Comparison of ENCODE assay signal across 19 cellular contexts in genomic region chr7:44568771-44569560, GRCh38. TPM values are rescaled to one million over a fixed set of nuclear protein-coding genes. Genes with fewer than 3 reads are reported as not detected.
DNase-seq lines count a peak whose midpoint lies in the region; ATAC-seq, FAIRE-seq and TF ChIP-seq lines count a peak whose summit lies in the region.
"Had no signal": no experiment of that assay in that cellular context is flagged by ENCODE, and none has a peak within 500 bp of the region (broad histone marks: within the 10 kb centered on the region; RNA-seq: fewer than 3 reads in every experiment).

No MANE protein-coding gene starts in this region.

- no peak overlapping the region for H3K9ac ChIP-seq in HepG2 (ENCODE audit: insufficient read depth, low read depth, low read length)
- no peak overlapping the region for H3K9ac ChIP-seq in endodermal cell (ENCODE audit: extremely low read depth, low read length, poor library complexity, severe bottlenecking)
- H3K9ac ChIP-seq: KMS-11 had no signal

- no peak overlapping the region for H3K4me3 Mint-ChIP-seq in endodermal cell
- no peak overlapping the region for H3K4me3 Mint-ChIP-seq in stimulated activated naive CD8-positive, alpha-beta T cell treated with anti-CD3 and anti-CD28 coated beads, Interleukin-15, amount 100 ng/mL, for 72 hours
- H3K4me3 Mint-ChIP-seq: GM23338 had no signal

- 96% methylated on average over 16 of the region's 17 CpGs for WGBS in HepG2 (ENCODE audit: low lambda C conversion rate)
- 74% methylated on average over 8 of the region's 17 CpGs for WGBS in right lobe of liver (ENCODE audit: insufficient coverage, low coverage, low lambda C conversion rate, missing lambda C conversion rate)
- 94 to 99% methylated on average over 9 to 17 of the region's 17 CpGs for WGBS in endodermal cell (ENCODE audit: insufficient coverage in 1 of 2, insufficient read length in 1 of 2), 2 experiments

- peaks cover 26% of the 10 kb centered on the region for H3K79me2 ChIP-seq in HepG2 (ENCODE audit: insufficient read depth, low read length)

- H3K9me3 ChIP-seq in HepG2 (ENCODE audit: low read length), result no peaks in the 10 kb centered on the region
- no peaks in the 10 kb centered on the region for H3K9me3 ChIP-seq in right lobe of liver
- H3K9me3 ChIP-seq in endodermal cell (ENCODE audit: control insufficient read depth, low read length), result no peaks in the 10 kb centered on the region
- H3K9me3 ChIP-seq in BE2C, result no peaks in the 10 kb centered on the region
- H3K9me3 ChIP-seq: Peyer's patch had no signal

- ATAC-seq in HepG2, result no peak
- no peak for ATAC-seq in right lobe of liver
- ATAC-seq in stimulated activated naive CD8-positive, alpha-beta T cell treated with anti-CD3 and anti-CD28 coated beads, Interleukin-15, amount 100 ng/mL, for 72 hours, result no peak
- ATAC-seq: GM23338 had no signal

- DNase-seq in HepG2 (ENCODE audit: low spot score) (no peak), right lobe of liver (no peak), endodermal cell (peak; percentile 30), BE2C (no peak), HUDEP-2 (lab: John Stamatoyannopoulos, UW; ENCODE audit: unreplicated experiment in 76 of 76) (no peak)
- DNase-seq in stimulated activated naive CD8-positive, alpha-beta T cell treated with anti-CD3 and anti-CD28 coated beads, Interleukin-15, amount 100 ng/mL, for 72 hours, result no peak
- DNase-seq in activated CD4-positive, alpha-beta T cell treated with anti-CD3 and anti-CD28 coated beads, Interleukin-2, amount 50 U/mL, for 4 hours, result no peak
- DNase-seq: NCI-H1092, NCI-H187, NCI-H2171, NCI-H446 treated with DMSO at 0.1 percent for 48 hours, NCI-H774, Peyer's patch, SHP77 had no signal

- H3K4me2 ChIP-seq in HepG2 (ENCODE audit: low read depth, low read length), result no peak overlapping the region
- H3K4me2 ChIP-seq: GM23338, KMS-11 had no signal

- H3K4me1 Mint-ChIP-seq in endodermal cell, result peaks cover 9% of the 10 kb centered on the region
- peaks cover 58% of the 10 kb centered on the region for H3K4me1 Mint-ChIP-seq in stimulated activated naive CD8-positive, alpha-beta T cell treated with anti-CD3 and anti-CD28 coated beads, Interleukin-15, amount 100 ng/mL, for 72 hours

- no peaks in the 10 kb centered on the region for H3K27me3 Mint-ChIP-seq in endodermal cell (ENCODE audit: insufficient read depth)
- H3K27me3 Mint-ChIP-seq in stimulated activated naive CD8-positive, alpha-beta T cell treated with anti-CD3 and anti-CD28 coated beads, Interleukin-15, amount 100 ng/mL, for 72 hours, result no peaks in the 10 kb centered on the region

- H3K4me1 ChIP-seq in HepG2 (ENCODE audit: insufficient read depth, low read length) (peaks cover 26% of the 10 kb centered on the region), right lobe of liver (peaks cover 2 to 15% (median 6%) of the 10 kb centered on the region in 4 donors), endodermal cell (ENCODE audit: control insufficient read depth, insufficient read depth, low read length) (no peaks in the 10 kb centered on the region), BE2C (no peaks in the 10 kb centered on the region)

- CTCF ChIA-PET in HepG2 (lab: Yijun Ruan, JAX; ENCODE audit: low intra/inter-chr PET ratio, low total read pairs), result no interaction called here

- in situ Hi-C loops in HepG2 (cut with HindIII; ENCODE audit: extremely low pct_ligation_motif_present, low pct_unique_long_range_greater_than_20kb), result no loop called here

- H3K4me3 ChIP-seq in HepG2 (replicated peaks in 1 of 3; ENCODE audit: insufficient read depth in 1 of 3, low read depth in 2 of 3, low read length in 3 of 3) (no peak overlapping the region), right lobe of liver (no peak overlapping the region), endodermal cell (ENCODE audit: low read length) (no peak overlapping the region), BE2C (ENCODE audit: low read depth, low read length) (no peak overlapping the region)
- H3K4me3 ChIP-seq: GM23338, Peyer's patch had no signal

- no peak overlapping the region for H2AFZ ChIP-seq in HepG2 (ENCODE audit: low read length)
- H2AFZ ChIP-seq: GM23338 had no signal

- intact Hi-C loops in HepG2 (cut with micrococcal nuclease; ENCODE audit: unreplicated experiment), result no loop called here
- intact Hi-C loops in right lobe of liver (cut with DNase I), result loop anchor here (10.0 kb wide), 2 partner anchors 74 to 84 kb away; partner anchors contain the start of gene NUDCD3 (in 1 of the 2)

- H3K27ac ChIP-seq in HepG2 (ENCODE audit: extremely low read length, insufficient read depth, low read length) (no peak overlapping the region), right lobe of liver (no peak overlapping the region), VCaP (peak overlapping the region; percentile 55), endodermal cell (ENCODE audit: low read depth, low read length) (no peak overlapping the region)
- H3K27ac ChIP-seq: HL-60, KMS-11, Peyer's patch had no signal

- H3K36me3 Mint-ChIP-seq in endodermal cell (ENCODE audit: low read depth), result peaks cover 77% of the 10 kb centered on the region

- H3K36me3 ChIP-seq in HepG2 (replicated peaks in 1 of 2; ENCODE audit: control insufficient read depth in 1 of 2, insufficient read depth in 2 of 2, low read length in 2 of 2) (peaks cover 45 to 82% of the 10 kb centered on the region in 2 experiments), right lobe of liver (peaks cover 20 to 84% (median 44%) of the 10 kb centered on the region in 4 donors), endodermal cell (ENCODE audit: control insufficient read depth, insufficient read depth, low read length) (peaks cover 79% of the 10 kb centered on the region), BE2C (peaks cover 82% of the 10 kb centered on the region)

- no peak for TF ChIP-seq RAD21 in HepG2 (CRISPR knock-in tag; IDR thresholded peaks at IDR 0.05)

- TF ChIP-seq CTCF in HepG2 (CRISPR knock-in tag; IDR thresholded peaks at IDR 0.05) (no peak), right lobe of liver (IDR thresholded peaks at IDR 0.05) (no peak), VCaP (conservative IDR thresholded peaks at IDR 0.05) (no peak), endodermal cell (conservative IDR thresholded peaks at IDR 0.05) (no peak), BE2C (IDR thresholded peaks at IDR 0.05; ENCODE audit: low read depth, low read length) (no peak)

- POLR2A ChIA-PET in HepG2 (lab: Yijun Ruan, JAX), result no interaction called here

- TF ChIP-seq POLR2A in HepG2 (IDR thresholded peaks at IDR 0.05; ENCODE audit: insufficient read depth in 1 of 2, low read depth in 2 of 2, low read length in 2 of 2) (no peak), right lobe of liver (IDR thresholded peaks at IDR 0.05) (no peak)

- no peak for FAIRE-seq in HepG2 (lab: Jason Lieb, UNC)

- BruUV-seq in HepG2 (replicated peaks; lab: Mats Ljungman, UMichigan), result no TSS peak

- H4K20me1 ChIP-seq in HepG2 (ENCODE audit: insufficient read depth, low read length), result no peaks in the 10 kb centered on the region; the same call in 1 of the 2 replicates

- no peaks in the 10 kb centered on the region for H3K9me3 Mint-ChIP-seq in endodermal cell
- H3K9me3 Mint-ChIP-seq in stimulated activated naive CD8-positive, alpha-beta T cell treated with anti-CD3 and anti-CD28 coated beads, Interleukin-15, amount 100 ng/mL, for 72 hours, result no peaks in the 10 kb centered on the region
- H3K9me3 Mint-ChIP-seq: GM23338 had no signal

- TF ChIP-seq EP300 in HepG2 (IDR thresholded peaks at IDR 0.05; ENCODE audit: low read depth in 2 of 2, low read length in 2 of 2) (no peak), HepG2 (CRISPR knock-in tag; IDR thresholded peaks at IDR 0.05; ENCODE audit: borderline replicate concordance) (no peak)

- no peak overlapping the region for H3K27ac Mint-ChIP-seq in endodermal cell
- H3K27ac Mint-ChIP-seq in stimulated activated naive CD8-positive, alpha-beta T cell treated with anti-CD3 and anti-CD28 coated beads, Interleukin-15, amount 100 ng/mL, for 72 hours, result peak overlapping the region; percentile 54 to 88
- H3K27ac Mint-ChIP-seq: GM23338 had no signal

- H3K27me3 ChIP-seq in HepG2 (ENCODE audit: control insufficient read depth in 1 of 2, insufficient read depth in 2 of 2, low read length in 2 of 2), result no peaks in the 10 kb centered on the region; a peak in 1 of 5 replicates
- H3K27me3 ChIP-seq in right lobe of liver, result no peaks in the 10 kb centered on the region
- H3K27me3 ChIP-seq in endodermal cell (ENCODE audit: control insufficient read depth, insufficient read depth, low read length, poor library complexity, severe bottlenecking), result no peaks in the 10 kb centered on the region
- H3K27me3 ChIP-seq in BE2C, result no peaks in the 10 kb centered on the region
- H3K27me3 ChIP-seq: Peyer's patch had no signal

RNA-seq across cellular contexts. Expression of gene DDX56, which starts 4.7 kb away (rescaled TPM):
- total RNA-seq in HepG2 (2016; rRNA removed; fragmentation: Illumina TruSeq; extraction: Trizol) (105 and 120 TPM in 2 replicates), right lobe of liver (10 to 100 TPM; 31.8 to 42.2 (median 36.5) TPM), endodermal cell (10 to 100 TPM; 73.6 to 79.2 TPM)
- 15.2 and 16.6 TPM in 2 replicates for total RNA-seq in HepG2 (2016; cell fraction: cytosol; rRNA removed; fragmentation: Illumina TruSeq; extraction: Trizol; ENCODE audit: low read depth)
- 109 and 123 TPM in 2 replicates for total RNA-seq in HepG2 (2016; cell fraction: insoluble cytoplasmic fraction; rRNA removed; fragmentation: Illumina TruSeq; extraction: Trizol)
- 29.3 and 30.6 TPM in 2 replicates for total RNA-seq in HepG2 (2016; cell fraction: membrane; rRNA removed; fragmentation: Illumina TruSeq; extraction: Trizol)
- 97.6 and 120 TPM in 2 replicates for total RNA-seq in HepG2 (2016; cell fraction: nucleus; rRNA removed; fragmentation: Illumina TruSeq; extraction: Trizol)
- polyA plus RNA-seq in HepG2 (2011; rRNA removed), result 82.6 and 106 TPM in 2 replicates
- polyA plus RNA-seq in HepG2 (2011; cell fraction: cytosol; rRNA removed), result 53.6 and 58.7 TPM in 2 replicates
- 231 and 242 TPM in 2 replicates for polyA plus RNA-seq in HepG2 (2011; cell fraction: nucleus; rRNA removed)
- polyA plus RNA-seq in HepG2 (2012), result 45.8 and 68.4 TPM in 2 replicates
- polyA plus RNA-seq in HepG2 (2016; cell fraction: cytosol; fragmentation: Illumina TruSeq; extraction: Trizol; ENCODE audit: low read depth), result 11.3 and 12.0 TPM in 2 replicates
- polyA plus RNA-seq in HepG2 (2016; cell fraction: insoluble cytoplasmic fraction; fragmentation: Illumina TruSeq; extraction: Trizol; ENCODE audit: low read depth), result 83.4 and 100 TPM in 2 replicates
- 18.2 and 23.9 TPM in 2 replicates for polyA plus RNA-seq in HepG2 (2016; cell fraction: membrane; fragmentation: Illumina TruSeq; extraction: Trizol; ENCODE audit: low read depth)
- 214 and 219 TPM in 2 replicates for polyA plus RNA-seq in HepG2 (2016; cell fraction: nucleus; fragmentation: Illumina TruSeq; extraction: Trizol; ENCODE audit: insufficient read depth, low read depth)
- 168 and 202 TPM in 2 replicates for polyA minus RNA-seq in HepG2 (2011; rRNA and poly(A)+ RNA removed; ENCODE audit: low replicate concordance)
- polyA minus RNA-seq in HepG2 (2011; cell fraction: cytosol; rRNA and poly(A)+ RNA removed), result 27.9 and 30.7 TPM in 2 replicates
- 96.8 and 111 TPM in 2 replicates for polyA minus RNA-seq in HepG2 (2011; cell fraction: nucleus; rRNA and poly(A)+ RNA removed)
- 66.7 TPM for polyA plus RNA-seq in endodermal cell (2013, experiment 1 of 2)
- polyA plus RNA-seq in endodermal cell (2013, experiment 2 of 2), result 57.5 TPM
- polyA plus RNA-seq in BE2C (2012; ENCODE audit: insufficient read depth, insufficient read length, low read depth), result 313 TPM

RNA-seq across cellular contexts. Expression of gene TMED4, which starts 13.1 kb away (rescaled TPM):
- total RNA-seq in HepG2 (2016; rRNA removed; fragmentation: Illumina TruSeq; extraction: Trizol) (39.2 and 81.4 TPM in 2 replicates), right lobe of liver (10 to 100 TPM; 32.5 to 91.1 (median 41.7) TPM), endodermal cell (100 to 1,000 TPM in 1 of 2 donors, 10 to 100 TPM in 1; 75.4 to 109 TPM)
- 13.7 and 14.2 TPM in 2 replicates for total RNA-seq in HepG2 (2016; cell fraction: cytosol; rRNA removed; fragmentation: Illumina TruSeq; extraction: Trizol; ENCODE audit: low read depth)
- 42.8 and 80.9 TPM in 2 replicates for total RNA-seq in HepG2 (2016; cell fraction: insoluble cytoplasmic fraction; rRNA removed; fragmentation: Illumina TruSeq; extraction: Trizol)
- total RNA-seq in HepG2 (2016; cell fraction: membrane; rRNA removed; fragmentation: Illumina TruSeq; extraction: Trizol), result 36.3 and 40.4 TPM in 2 replicates
- total RNA-seq in HepG2 (2016; cell fraction: nucleus; rRNA removed; fragmentation: Illumina TruSeq; extraction: Trizol), result 71.9 and 87.9 TPM in 2 replicates
- 109 and 113 TPM in 2 replicates for polyA plus RNA-seq in HepG2 (2011; rRNA removed)
- 120 and 141 TPM in 2 replicates for polyA plus RNA-seq in HepG2 (2011; cell fraction: cytosol; rRNA removed)
- 144 and 146 TPM in 2 replicates for polyA plus RNA-seq in HepG2 (2011; cell fraction: nucleus; rRNA removed)
- 68.1 and 72.3 TPM in 2 replicates for polyA plus RNA-seq in HepG2 (2012)
- polyA plus RNA-seq in HepG2 (2016; cell fraction: cytosol; fragmentation: Illumina TruSeq; extraction: Trizol; ENCODE audit: low read depth), result 11.1 and 15.6 TPM in 2 replicates
- 38.9 and 40.8 TPM in 2 replicates for polyA plus RNA-seq in HepG2 (2016; cell fraction: insoluble cytoplasmic fraction; fragmentation: Illumina TruSeq; extraction: Trizol; ENCODE audit: low read depth)
- 25.9 and 27.2 TPM in 2 replicates for polyA plus RNA-seq in HepG2 (2016; cell fraction: membrane; fragmentation: Illumina TruSeq; extraction: Trizol; ENCODE audit: low read depth)
- 141 and 156 TPM in 2 replicates for polyA plus RNA-seq in HepG2 (2016; cell fraction: nucleus; fragmentation: Illumina TruSeq; extraction: Trizol; ENCODE audit: insufficient read depth, low read depth)
- polyA minus RNA-seq in HepG2 (2011; rRNA and poly(A)+ RNA removed; ENCODE audit: low replicate concordance), result 175 and 196 TPM in 2 replicates
- polyA minus RNA-seq in HepG2 (2011; cell fraction: cytosol; rRNA and poly(A)+ RNA removed), result 60.9 and 63.0 TPM in 2 replicates
- polyA minus RNA-seq in HepG2 (2011; cell fraction: nucleus; rRNA and poly(A)+ RNA removed), result 51.1 and 68.9 TPM in 2 replicates
- 105 TPM for polyA plus RNA-seq in endodermal cell (2013, experiment 1 of 2)
- polyA plus RNA-seq in endodermal cell (2013, experiment 2 of 2), result 95.6 TPM
- polyA plus RNA-seq in BE2C (2012; ENCODE audit: insufficient read depth, insufficient read length, low read depth), result 183 TPM

RNA-seq across cellular contexts. Expression of gene NPC1L1, which starts 27.8 kb away (rescaled TPM):
- 3.8 and 4.8 TPM in 2 replicates for total RNA-seq in HepG2 (2016; rRNA removed; fragmentation: Illumina TruSeq; extraction: Trizol)
- total RNA-seq in HepG2 (2016; cell fraction: cytosol; rRNA removed; fragmentation: Illumina TruSeq; extraction: Trizol; ENCODE audit: low read depth), result 1.9 and 2.0 TPM in 2 replicates
- 2.9 and 4.5 TPM in 2 replicates for total RNA-seq in HepG2 (2016; cell fraction: insoluble cytoplasmic fraction; rRNA removed; fragmentation: Illumina TruSeq; extraction: Trizol)
- total RNA-seq in HepG2 (2016; cell fraction: membrane; rRNA removed; fragmentation: Illumina TruSeq; extraction: Trizol), result 3.9 and 4.0 TPM in 2 replicates
- 10.5 and 11.9 TPM in 2 replicates for total RNA-seq in HepG2 (2016; cell fraction: nucleus; rRNA removed; fragmentation: Illumina TruSeq; extraction: Trizol)
- 14.5 and 26.6 TPM in 2 replicates for polyA plus RNA-seq in HepG2 (2011; rRNA removed)
- polyA plus RNA-seq in HepG2 (2011; cell fraction: cytosol; rRNA removed), result 10.4 and 11.4 TPM in 2 replicates
- polyA plus RNA-seq in HepG2 (2011; cell fraction: nucleus; rRNA removed), result 72.5 and 82.9 TPM in 2 replicates
- polyA plus RNA-seq in HepG2 (2012), result 14.5 and 17.3 TPM in 2 replicates
- polyA plus RNA-seq in HepG2 (2016; cell fraction: cytosol; fragmentation: Illumina TruSeq; extraction: Trizol; ENCODE audit: low read depth), result 2.2 and 2.7 TPM in 2 replicates
- polyA plus RNA-seq in HepG2 (2016; cell fraction: insoluble cytoplasmic fraction; fragmentation: Illumina TruSeq; extraction: Trizol; ENCODE audit: low read depth), result 4.9 and 6.8 TPM in 2 replicates
- 4.3 TPM in 2 replicates for polyA plus RNA-seq in HepG2 (2016; cell fraction: membrane; fragmentation: Illumina TruSeq; extraction: Trizol; ENCODE audit: low read depth)
- polyA plus RNA-seq in HepG2 (2016; cell fraction: nucleus; fragmentation: Illumina TruSeq; extraction: Trizol; ENCODE audit: insufficient read depth, low read depth), result 43.1 and 46.9 TPM in 2 replicates
- 0.19 and 29.3 TPM in 2 replicates for polyA minus RNA-seq in HepG2 (2011; rRNA and poly(A)+ RNA removed; ENCODE audit: low replicate concordance)
- 9.6 and 11.7 TPM in 2 replicates for polyA minus RNA-seq in HepG2 (2011; cell fraction: cytosol; rRNA and poly(A)+ RNA removed)
- polyA minus RNA-seq in HepG2 (2011; cell fraction: nucleus; rRNA and poly(A)+ RNA removed), result 16.9 and 24.6 TPM in 2 replicates
- 10 to 100 TPM; 17.0 to 49.8 (median 21.1) TPM for total RNA-seq in right lobe of liver
- total RNA-seq in endodermal cell, result 1 to 10 TPM; 2.7 to 3.1 TPM
- 0.85 TPM for polyA plus RNA-seq in endodermal cell (2013, experiment 1 of 2)
- polyA plus RNA-seq in endodermal cell (2013, experiment 2 of 2), result 0.70 TPM
- not detected for polyA plus RNA-seq in BE2C (2012; ENCODE audit: insufficient read depth, insufficient read length, low read depth)
- total RNA-seq: GM23338 had no signal
- polyA plus RNA-seq: BJ had no signal

RNA-seq across cellular contexts. Expression of gene OGDH, which starts 37.5 kb away (rescaled TPM):
- total RNA-seq in HepG2 (2016; rRNA removed; fragmentation: Illumina TruSeq; extraction: Trizol) (25.4 and 28.1 TPM in 2 replicates), right lobe of liver (10 to 100 TPM; 46.6 to 63.2 (median 55.8) TPM), endodermal cell (10 to 100 TPM; 82.5 to 96.0 TPM)
- 6.3 and 7.6 TPM in 2 replicates for total RNA-seq in HepG2 (2016; cell fraction: cytosol; rRNA removed; fragmentation: Illumina TruSeq; extraction: Trizol; ENCODE audit: low read depth)
- 21.2 and 24.9 TPM in 2 replicates for total RNA-seq in HepG2 (2016; cell fraction: insoluble cytoplasmic fraction; rRNA removed; fragmentation: Illumina TruSeq; extraction: Trizol)
- total RNA-seq in HepG2 (2016; cell fraction: membrane; rRNA removed; fragmentation: Illumina TruSeq; extraction: Trizol), result 6.7 and 7.3 TPM in 2 replicates
- 19.2 and 20.7 TPM in 2 replicates for total RNA-seq in HepG2 (2016; cell fraction: nucleus; rRNA removed; fragmentation: Illumina TruSeq; extraction: Trizol)
- 17.4 and 19.9 TPM in 2 replicates for polyA plus RNA-seq in HepG2 (2011; rRNA removed)
- polyA plus RNA-seq in HepG2 (2011; cell fraction: cytosol; rRNA removed), result 19.4 and 21.4 TPM in 2 replicates
- 31.0 and 32.6 TPM in 2 replicates for polyA plus RNA-seq in HepG2 (2011; cell fraction: nucleus; rRNA removed)
- 17.8 and 24.0 TPM in 2 replicates for polyA plus RNA-seq in HepG2 (2012)
- polyA plus RNA-seq in HepG2 (2016; cell fraction: cytosol; fragmentation: Illumina TruSeq; extraction: Trizol; ENCODE audit: low read depth), result 1.4 and 1.7 TPM in 2 replicates
- 16.1 and 22.3 TPM in 2 replicates for polyA plus RNA-seq in HepG2 (2016; cell fraction: insoluble cytoplasmic fraction; fragmentation: Illumina TruSeq; extraction: Trizol; ENCODE audit: low read depth)
- 2.9 and 3.9 TPM in 2 replicates for polyA plus RNA-seq in HepG2 (2016; cell fraction: membrane; fragmentation: Illumina TruSeq; extraction: Trizol; ENCODE audit: low read depth)
- 18.6 and 20.7 TPM in 2 replicates for polyA plus RNA-seq in HepG2 (2016; cell fraction: nucleus; fragmentation: Illumina TruSeq; extraction: Trizol; ENCODE audit: insufficient read depth, low read depth)
- polyA minus RNA-seq in HepG2 (2011; rRNA and poly(A)+ RNA removed; ENCODE audit: low replicate concordance), result 69.1 and 136 TPM in 2 replicates
- polyA minus RNA-seq in HepG2 (2011; cell fraction: cytosol; rRNA and poly(A)+ RNA removed), result 32.5 and 32.6 TPM in 2 replicates
- 23.3 and 31.3 TPM in 2 replicates for polyA minus RNA-seq in HepG2 (2011; cell fraction: nucleus; rRNA and poly(A)+ RNA removed)
- polyA plus RNA-seq in endodermal cell (2013, experiment 1 of 2), result 42.6 TPM
- 42.7 TPM for polyA plus RNA-seq in endodermal cell (2013, experiment 2 of 2)
- 162 TPM for polyA plus RNA-seq in BE2C (2012; ENCODE audit: insufficient read depth, insufficient read length, low read depth)
